Comparison of ENCODE assay signal across 14 cellular contexts in the genomic region with DNA sequence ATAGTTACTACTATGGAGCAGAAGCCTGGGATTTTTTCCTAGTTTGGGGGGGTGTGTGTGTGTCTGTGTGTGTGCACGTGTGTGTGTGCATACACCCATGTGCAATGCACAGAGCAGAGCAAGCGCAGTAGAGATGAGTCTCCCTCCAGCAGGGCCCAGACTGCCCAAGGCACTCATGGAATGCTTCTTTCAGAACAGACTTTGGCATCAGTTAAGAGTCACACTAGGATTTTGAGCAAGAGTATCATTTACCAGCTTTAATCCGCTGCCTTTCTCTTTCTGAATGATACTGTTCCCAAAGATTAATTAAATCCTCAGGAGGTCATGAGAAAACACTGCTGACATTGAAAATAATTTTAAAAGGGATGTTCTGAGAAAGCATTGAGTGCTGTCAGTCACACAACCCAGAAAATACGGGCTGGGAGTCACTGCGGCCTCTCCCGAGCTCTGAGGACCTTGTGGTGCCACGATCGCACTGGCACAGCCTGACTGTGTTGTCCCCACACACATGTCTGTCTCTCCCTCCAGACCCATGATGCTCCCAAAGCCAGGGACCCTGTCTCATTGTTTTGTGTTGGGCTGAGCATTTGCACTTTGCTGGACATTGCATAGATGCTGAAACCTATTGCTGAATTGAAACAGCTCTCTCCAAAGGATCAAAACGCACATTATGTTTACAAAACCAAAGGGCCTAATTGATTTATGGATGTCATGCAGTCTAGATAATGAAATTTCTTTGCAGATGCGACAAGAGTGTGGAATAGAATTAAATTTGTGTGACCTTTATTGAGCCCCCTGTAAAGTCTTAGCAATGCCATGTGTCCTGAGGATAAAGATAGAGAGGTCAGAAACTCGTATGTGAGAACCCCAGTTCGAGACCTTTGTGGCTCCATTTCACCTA.
"Had no signal": no experiment of that assay in that cellular context is flagged by ENCODE, and none has a peak within 500 bp of the region (broad histone marks: within the 10 kb centered on the region; RNA-seq: fewer than 3 reads in every experiment).

No MANE protein-coding gene starts in this region.

- H3K27ac Mint-ChIP-seq: activated CD8-positive, alpha-beta T cell treated with anti-CD3 and anti-CD28 coated beads for 36 hours; activated T-cell treated with anti-CD3 and anti-CD28 coated beads, Interleukin-2, amount 50 U/mL, for 72 hours had no signal

- H3K9me3 Mint-ChIP-seq: activated CD8-positive, alpha-beta T cell treated with anti-CD3 and anti-CD28 coated beads for 36 hours; activated T-cell treated with anti-CD3 and anti-CD28 coated beads, Interleukin-2, amount 50 U/mL, for 72 hours; nephron had no signal

- H3K27ac ChIP-seq: coronary artery, stomach had no signal

- H3K9me3 ChIP-seq: mucosa of descending colon, stomach had no signal

- H3K36me3 ChIP-seq: stomach had no signal

- DNase-seq: activated CD4-positive, alpha-beta T cell treated with anti-CD3 and anti-CD28 coated beads for 1 hour; activated CD8-positive, alpha-beta memory T cell treated with anti-CD3 and anti-CD28 coated beads, Interleukin-2, amount 50 U/mL, for 4 hours; activated CD8-positive, alpha-beta T cell treated with anti-CD3 and anti-CD28 coated beads for 36 hours; activated T-cell treated with anti-CD3 and anti-CD28 coated beads, Interleukin-2, amount 50 U/mL, for 72 hours; effector memory CD4-positive, alpha-beta T cell; head of caudate nucleus; left colon; mucosa of descending colon; stimulated activated CD4-positive, alpha-beta T cell treated with anti-CD3 and anti-CD28 coated beads, Interleukin-15, amount 100 ng/mL, for 24 hours; stimulated activated CD4-positive, alpha-beta T cell treated with anti-CD3 and anti-CD28 coated beads, Interleukin-4, amount 100 ng/mL, for 24 hours; stomach; T-helper 9 cell had no signal

- H3K4me3 Mint-ChIP-seq: activated CD8-positive, alpha-beta T cell treated with anti-CD3 and anti-CD28 coated beads for 36 hours; activated T-cell treated with anti-CD3 and anti-CD28 coated beads, Interleukin-2, amount 50 U/mL, for 72 hours; nephron had no signal

- H3K27me3 ChIP-seq: stomach had no signal

- H3K4me3 ChIP-seq: coronary artery, mucosa of descending colon, stomach had no signal
